In genomic region chr12:118448341-118448740, GRCh38 we compare ENCODE assay signal across 22 cellular contexts.
"Had no signal": no experiment of that assay in that cellular context is flagged by ENCODE, and none has a peak within 500 bp of the region (broad histone marks: within the 10 kb centered on the region; RNA-seq: fewer than 3 reads in every experiment).

No MANE protein-coding gene starts in this region.

- H3K27ac Mint-ChIP-seq: memory B cell; natural killer cell treated with Interleukin-12 subunit alpha and Interleukin-12 subunit beta and Interleukin-15 and Interleukin-18, amount 100 ng/mL, for 72 hours; neural progenitor cell; progenitor cell of endocrine pancreas; stimulated activated memory B cell treated with anti-CD40 and anti-IgM and Interleukin-4, amounts not matched to agents 10 μg/mL and 1 μg/mL and 100 μg/mL, for 72 hours; stimulated activated naive CD8-positive, alpha-beta T cell treated with anti-CD3 and anti-CD28 coated beads, Interleukin-15, Interleukin-2, amounts not matched to agents 100 ng/mL and 50 ng/mL, for 24 hours had no signal

- H3K4me3 Mint-ChIP-seq: memory B cell; natural killer cell treated with Interleukin-12 subunit alpha and Interleukin-12 subunit beta and Interleukin-15 and Interleukin-18, amount 100 ng/mL, for 72 hours; neural progenitor cell; stimulated activated memory B cell treated with anti-CD40 and anti-IgM and Interleukin-4, amounts not matched to agents 10 μg/mL and 1 μg/mL and 100 μg/mL, for 72 hours; stimulated activated naive CD8-positive, alpha-beta T cell treated with anti-CD3 and anti-CD28 coated beads, Interleukin-15, Interleukin-2, amounts not matched to agents 100 ng/mL and 50 ng/mL, for 24 hours had no signal

- H3K27ac ChIP-seq: colonic mucosa, foreskin keratinocyte, hepatocyte, lower lobe of right lung, neural progenitor cell, pancreas, right lobe of liver, testis, transverse colon had no signal

- ATAC-seq: foreskin keratinocyte; left lobe of liver; lower lobe of right lung; natural killer cell treated with Interleukin-12 subunit alpha and Interleukin-12 subunit beta and Interleukin-15 and Interleukin-18, amount 100 ng/mL, for 72 hours; pancreas; right lobe of liver; stimulated activated memory B cell treated with anti-CD40 and anti-IgM and Interleukin-4, amounts not matched to agents 10 μg/mL and 1 μg/mL and 100 μg/mL, for 72 hours had no signal

- H3K4me1 ChIP-seq: colonic mucosa, foreskin keratinocyte, lower lobe of right lung, neural progenitor cell, pancreas, right lobe of liver, testis, transverse colon had no signal

- H2AFZ ChIP-seq: hepatocyte, neural progenitor cell had no signal

- H3K4me3 ChIP-seq: colonic mucosa, hepatocyte, lower lobe of right lung, neural progenitor cell, pancreas, right lobe of liver, testis, transverse colon had no signal

- H3K9me3 Mint-ChIP-seq: memory B cell; neural progenitor cell; stimulated activated naive CD8-positive, alpha-beta T cell treated with anti-CD3 and anti-CD28 coated beads, Interleukin-15, Interleukin-2, amounts not matched to agents 100 ng/mL and 50 ng/mL, for 24 hours had no signal

- H3K9ac ChIP-seq: neural progenitor cell had no signal

- H3K79me2 ChIP-seq: hepatocyte had no signal

- H3K9me3 ChIP-seq: colonic mucosa, lower lobe of right lung, pancreas, right lobe of liver, testis, transverse colon had no signal

- DNase-seq: cerebellar nuclear complex; colonic mucosa; dermis blood vessel endothelial cell; erythroblast; foreskin keratinocyte; kidney glomerular epithelial cell; lower lobe of right lung; midbrain; occipital lobe; right lobe of liver; stimulated activated CD4-positive, alpha-beta T cell treated with anti-CD3 and anti-CD28 coated beads, Interleukin-4, amount 100 ng/mL, for 24 hours; testis; transverse colon had no signal

- H3K36me3 Mint-ChIP-seq: memory B cell; natural killer cell treated with Interleukin-12 subunit alpha and Interleukin-12 subunit beta and Interleukin-15 and Interleukin-18, amount 100 ng/mL, for 72 hours; neural progenitor cell; stimulated activated memory B cell treated with anti-CD40 and anti-IgM and Interleukin-4, amounts not matched to agents 10 μg/mL and 1 μg/mL and 100 μg/mL, for 72 hours had no signal

- H3K4me1 Mint-ChIP-seq: memory B cell; neural progenitor cell; stimulated activated memory B cell treated with anti-CD40 and anti-IgM and Interleukin-4, amounts not matched to agents 10 μg/mL and 1 μg/mL and 100 μg/mL, for 72 hours had no signal

- H3K4me2 ChIP-seq: hepatocyte, neural progenitor cell had no signal

- H3K27me3 ChIP-seq: colonic mucosa, foreskin keratinocyte, hepatocyte, neural progenitor cell, pancreas, right lobe of liver, testis, transverse colon had no signal

- H3K36me3 ChIP-seq: colonic mucosa, lower lobe of right lung, neural progenitor cell, pancreas, right lobe of liver, transverse colon had no signal
